In genomic region chr4:13920111-13920875, GRCh38 we compare ENCODE assay signal across 15 cellular contexts.
DNase-seq lines count a peak whose midpoint lies in the region; ATAC-seq and TF ChIP-seq lines count a peak whose summit lies in the region.
"Had no signal": no experiment of that assay in that cellular context is flagged by ENCODE, and none has a peak within 500 bp of the region (broad histone marks: within the 10 kb centered on the region; RNA-seq: fewer than 3 reads in every experiment).

No MANE protein-coding gene starts in this region.

- no peak overlapping the region for H3K4me3 ChIP-seq in SK-N-SH (ENCODE audit: low read depth in 2 of 2, low read length in 1 of 2)
- H3K4me3 ChIP-seq in right cardiac atrium (ENCODE audit: low read length): no peak overlapping the region
- H3K4me3 ChIP-seq: gastrocnemius medialis, GM12878 had no signal

- H4K20me1 ChIP-seq in SK-N-SH (ENCODE audit: insufficient read depth): no peaks in the 10 kb centered on the region

- intact Hi-C loops in right cardiac atrium (cut with DNase I) (no loop called here), left colon (cut with DNase I, micrococcal nuclease) (no loop called here)

- no peak overlapping the region for H2AFZ ChIP-seq in SK-N-SH (ENCODE audit: low read depth)

- DNase-seq in SK-N-SH (no peak), caudate nucleus (lab: John Stamatoyannopoulos, UW) (peak in 49 of 61 donors; percentile 0 to 94 (median 54)), kidney tubule cell (ENCODE audit: low spot score) (peak; percentile 93), right cardiac atrium (no peak), left colon (no peak)
- no peak for DNase-seq in activated T-cell treated with anti-CD3 and anti-CD28 coated beads, Interleukin-2, amount 50 U/mL, for 48 hours
- DNase-seq: activated CD8-positive, alpha-beta memory T cell treated with anti-CD3 and anti-CD28 coated beads, Interleukin-2, amount 10 ng/mL, durations not matched to agents 7 days and 5 days; DMS153; naive thymus-derived CD8-positive, alpha-beta T cell; WERI-Rb-1 had no signal

- ATAC-seq in SK-N-SH treated with all-trans-retinoic acid at 6 μM for 48 hours: no peak
- ATAC-seq in HG03432 (IDR thresholded peaks at IDR 0.05; ENCODE audit: unreplicated experiment): no peak
- ATAC-seq in right cardiac atrium: no peak
- no peak for ATAC-seq in left colon
- ATAC-seq: activated CD8-positive, alpha-beta memory T cell treated with anti-CD3 and anti-CD28 coated beads, Interleukin-2, amount 10 ng/mL, durations not matched to agents 7 days and 5 days; activated naive CD4-positive, alpha-beta T cell treated with anti-CD3 and anti-CD28 coated beads, Interleukin-2, amount 50 U/mL, for 72 hours; GM12878; naive thymus-derived CD8-positive, alpha-beta T cell had no signal

- POLR2A ChIA-PET in SK-N-SH (lab: Yijun Ruan, JAX): no interaction called here

- no peaks in the 10 kb centered on the region for H3K9me2 ChIP-seq in SK-N-SH

- peak overlapping the region; percentile 42; the same call in 1 of the 2 replicates for H3K4me2 ChIP-seq in SK-N-SH

- H3F3A ChIP-seq in SK-N-SH (replicated peaks; ENCODE audit: insufficient read depth): peaks cover 27% of the 10 kb centered on the region

- peak overlapping the region in 1 of 2 experiments; percentile 99; a peak in 2 of 4 replicates for H3K27ac ChIP-seq in SK-N-SH (ENCODE audit: low read depth in 2 of 2, low read length in 1 of 2)
- peak overlapping the region; percentile 84 for H3K27ac ChIP-seq in caudate nucleus (ENCODE audit: low read depth, low read length)
- no peak overlapping the region for H3K27ac ChIP-seq in right cardiac atrium (ENCODE audit: low read length)
- H3K27ac ChIP-seq: gastrocnemius medialis, WERI-Rb-1 had no signal

- H3K4me1 ChIP-seq in SK-N-SH (ENCODE audit: control insufficient read depth in 1 of 2, insufficient read depth in 2 of 2, low read depth in 1 of 2, low read length in 1 of 2) (peaks cover 0 to 50% of the 10 kb centered on the region in 2 experiments; a peak in 3 of 4 replicates), right cardiac atrium (ENCODE audit: control insufficient read depth, insufficient read depth, low read length) (no peaks in the 10 kb centered on the region)
- H3K4me1 ChIP-seq: gastrocnemius medialis had no signal

- H3K27me3 ChIP-seq in SK-N-SH (ENCODE audit: insufficient read depth): no peaks in the 10 kb centered on the region
- H3K27me3 ChIP-seq in right cardiac atrium (ENCODE audit: control insufficient read depth, insufficient read depth): no peaks in the 10 kb centered on the region
- H3K27me3 ChIP-seq: gastrocnemius medialis had no signal

- TF ChIP-seq RAD21 in SK-N-SH (IDR thresholded peaks at IDR 0.05; ENCODE audit: low read length): no peak

- H3K79me2 ChIP-seq in SK-N-SH (ENCODE audit: insufficient read depth): no peaks in the 10 kb centered on the region

- CTCF ChIA-PET in SK-N-SH (lab: Yijun Ruan, JAX): interaction anchor here (1.4 kb wide), 1 partner anchor 11 kb away, joined by 3 read pairs; no protein-coding TSS in a partner anchor

- WGBS in SK-N-SH (ENCODE audit: low lambda C conversion rate): 90% methylated on average over 8 of the region's 8 CpGs
- 84% methylated on average over 8 of the region's 8 CpGs for WGBS in right cardiac atrium

- H3K9ac ChIP-seq in SK-N-SH: peak overlapping the region; percentile 59

- no peak for TF ChIP-seq EP300 in SK-N-SH (IDR thresholded peaks at IDR 0.05; ENCODE audit: borderline replicate concordance in 1 of 2, low read depth in 1 of 2, low read length in 1 of 2)

- no peaks in the 10 kb centered on the region for H3K9me3 ChIP-seq in SK-N-SH
- no peaks in the 10 kb centered on the region for H3K9me3 ChIP-seq in right cardiac atrium (ENCODE audit: control insufficient read depth, low read length)
- H3K9me3 ChIP-seq: gastrocnemius medialis had no signal

- H3K36me3 ChIP-seq in SK-N-SH (replicated peaks in 1 of 2; ENCODE audit: control insufficient read depth in 1 of 2, insufficient read depth in 2 of 2, low read length in 1 of 2): no peaks in the 10 kb centered on the region
- H3K36me3 ChIP-seq: gastrocnemius medialis, WERI-Rb-1 had no signal

- no peak for TF ChIP-seq CTCF in SK-N-SH (IDR thresholded peaks at IDR 0.05)

TF ChIP-seq in SK-N-SH, 30 proteins besides CTCF, POLR2A, EP300 and RAD21 (continues in another document):
- TF ChIP-seq JUND (IDR thresholded peaks at IDR 0.05) (no peak), SIN3A (IDR thresholded peaks at IDR 0.05; ENCODE audit: borderline replicate concordance, low read depth, low read length) (no peak), CHD2 (IDR thresholded peaks at IDR 0.05; ENCODE audit: low read length, partially characterized antibody) (no peak), USF1 (IDR thresholded peaks at IDR 0.05; ENCODE audit: borderline replicate concordance, low read depth) (no peak), GATA2 (CRISPR knock-in tag; IDR thresholded peaks at IDR 0.05) (no peak), FOXJ3 (CRISPR knock-in tag; IDR thresholded peaks at IDR 0.05) (no peak), EZH2phosphoT487 (IDR thresholded peaks at IDR 0.05; ENCODE audit: borderline replicate concordance, low read depth) (no peak), IRF3 (IDR thresholded peaks at IDR 0.05; ENCODE audit: low read depth, low read length) (no peak), PBX3 (IDR thresholded peaks at IDR 0.05) (no peak), MXI1 (IDR thresholded peaks at IDR 0.05; ENCODE audit: low read depth, low read length) (no peak)

TF ChIP-seq in SK-N-SH treated with all-trans-retinoic acid at 6 μM for 48 hours, 23 proteins besides CTCF, POLR2A, EP300 and RAD21:
- TF ChIP-seq ESRRG (CRISPR knock-in tag; IDR thresholded peaks at IDR 0.05): no peak
- TF ChIP-seq RARB (CRISPR knock-in tag; IDR thresholded peaks at IDR 0.05): no peak
- no peak for TF ChIP-seq ISL1 (CRISPR knock-in tag; IDR thresholded peaks at IDR 0.05)
- no peak for TF ChIP-seq ZC3H10 (CRISPR knock-in tag; IDR thresholded peaks at IDR 0.05)
- TF ChIP-seq ZFP3 (CRISPR knock-in tag; IDR thresholded peaks at IDR 0.05): no peak
- TF ChIP-seq PPARA (CRISPR knock-in tag; IDR thresholded peaks at IDR 0.05; ENCODE audit: borderline replicate concordance): no peak
- TF ChIP-seq CREB5 (CRISPR knock-in tag; IDR thresholded peaks at IDR 0.05; ENCODE audit: low read depth): no peak
- TF ChIP-seq ZNF565 (CRISPR knock-in tag; conservative IDR thresholded peaks at IDR 0.05; ENCODE audit: low read depth): no peak
- TF ChIP-seq TCF4 (CRISPR knock-in tag; IDR thresholded peaks at IDR 0.05; ENCODE audit: borderline replicate concordance): no peak
- no peak for TF ChIP-seq ARNTL (CRISPR knock-in tag; IDR thresholded peaks at IDR 0.05; ENCODE audit: borderline replicate concordance, low read depth)
- TF ChIP-seq ZNF70 (CRISPR knock-in tag; IDR thresholded peaks at IDR 0.05): no peak
- TF ChIP-seq ZFP30 (CRISPR knock-in tag; IDR thresholded peaks at IDR 0.05): no peak
- no peak for TF ChIP-seq CSRNP3 (CRISPR knock-in tag; IDR thresholded peaks at IDR 0.05)
- no peak for TF ChIP-seq CSDC2 (CRISPR knock-in tag; IDR thresholded peaks at IDR 0.05)
- TF ChIP-seq BACH2 (CRISPR knock-in tag; IDR thresholded peaks at IDR 0.05; ENCODE audit: borderline replicate concordance): no peak
- no peak for TF ChIP-seq POU6F1 (CRISPR knock-in tag; IDR thresholded peaks at IDR 0.05; ENCODE audit: borderline replicate concordance, low read depth)

Comparison
In these comparisons a context has a peak if more than half of its experiments do, and no peak if none do; other contexts are left out.
1. DNase-seq: peak in caudate nucleus (49 of 61) and kidney tubule cell (single experiment); none in SK-N-SH (single experiment), right cardiac atrium (0 of 3), left colon (0 of 2) and activated T-cell treated with anti-CD3 and anti-CD28 coated beads, Interleukin-2, amount 50 U/mL, for 48 hours (0 of 2).